10 cellular contexts compared by ENCODE assay signal in the genomic region with DNA sequence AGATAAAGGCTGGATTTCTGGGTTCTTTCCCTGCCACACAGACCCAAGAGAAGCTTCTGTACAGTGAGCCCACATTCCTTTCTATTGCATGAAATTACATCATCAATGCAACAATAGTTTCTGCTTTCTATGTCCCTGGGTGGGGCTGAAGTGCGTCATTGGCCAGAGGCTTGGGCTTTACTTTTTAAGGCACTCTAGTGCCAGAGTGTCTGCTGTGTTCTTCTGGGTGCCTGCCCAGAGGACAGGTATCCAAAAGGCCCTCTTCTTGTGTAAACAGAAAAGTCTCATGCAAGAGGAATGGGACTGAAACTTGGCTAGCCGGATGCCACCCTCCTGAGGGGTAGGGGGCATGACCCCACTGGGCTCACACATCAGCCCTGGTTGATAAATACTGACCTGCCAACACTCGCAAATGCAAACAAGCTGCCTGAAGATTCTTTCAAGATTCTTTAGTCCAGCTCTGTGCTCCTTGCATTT. TPM values are rescaled to one million over a fixed set of nuclear protein-coding genes. Genes with fewer than 3 reads are reported as not detected.
DNase-seq lines count a peak whose midpoint lies in the region; ATAC-seq and TF ChIP-seq lines count a peak whose summit lies in the region.
"Had no signal": no experiment of that assay in that cellular context is flagged by ENCODE, and none has a peak within 500 bp of the region (broad histone marks: within the 10 kb centered on the region; RNA-seq: fewer than 3 reads in every experiment).

No MANE protein-coding gene starts in this region.

- H3K27ac Mint-ChIP-seq in nephron progenitor cell, result no peak overlapping the region
- H3K27ac Mint-ChIP-seq: activated B cell treated with CpG ODN at 0.5 μM for 24 hours had no signal

- H3K4me1 Mint-ChIP-seq in nephron progenitor cell, result peaks cover 29% of the 10 kb centered on the region

- H3K9me3 Mint-ChIP-seq in nephron progenitor cell, result no peaks in the 10 kb centered on the region
- H3K9me3 Mint-ChIP-seq: activated B cell treated with CpG ODN at 0.5 μM for 24 hours had no signal

- H3K9me3 ChIP-seq in stomach (no peaks in the 10 kb centered on the region), colonic mucosa (no peaks in the 10 kb centered on the region)

- H3K4me1 ChIP-seq in stomach (peaks cover 15 to 34% (median 26%) of the 10 kb centered on the region in 4 donors), colonic mucosa (no peaks in the 10 kb centered on the region)

- intact Hi-C loops in stomach (cut with DNase I; ENCODE audit: low total_unique reads) (no loop called here), colonic mucosa (cut with DNase I) (no loop called here)

- H3K4me3 ChIP-seq in stomach (no peak overlapping the region), colonic mucosa (no peak overlapping the region)

- H3K27ac ChIP-seq in stomach (peak overlapping the region in 4 of 5 donors; percentile 60 to 91 (median 70)), colonic mucosa (no peak overlapping the region)

- H3K27me3 ChIP-seq in stomach (peaks cover 0 to 33% (median 0%) of the 10 kb centered on the region in 3 donors), colonic mucosa (no peaks in the 10 kb centered on the region)

- peaks cover 44% of the 10 kb centered on the region for H3K27me3 Mint-ChIP-seq in nephron progenitor cell (ENCODE audit: low read depth, poor library complexity)

- no peak for TF ChIP-seq CTCF in stomach (IDR thresholded peaks at IDR 0.05)
- no peak for TF ChIP-seq CTCF in nephron progenitor cell (IDR thresholded peaks at IDR 0.05)
- TF ChIP-seq CTCF in colonic mucosa (IDR thresholded peaks at IDR 0.05), result no peak

- peak; percentile 91 for TF ChIP-seq EP300 in stomach (IDR thresholded peaks at IDR 0.05)

- 27 to 53% (median 38%) methylated on average over 3 of the region's 3 CpGs for WGBS in stomach, 5 donors

- no peak overlapping the region for H3K9ac ChIP-seq in colonic mucosa (ENCODE audit: low read depth in 2 of 2, low read length in 2 of 2)

- H3K36me3 ChIP-seq in stomach, result no peaks in the 10 kb centered on the region
- no peaks in the 10 kb centered on the region for H3K36me3 ChIP-seq in colonic mucosa

- TF ChIP-seq POLR2A in stomach (IDR thresholded peaks at IDR 0.05), result no peak

- no peaks in the 10 kb centered on the region for H3K36me3 Mint-ChIP-seq in nephron progenitor cell (ENCODE audit: low read depth)

- in situ Hi-C loops in SK-MEL-5 (cut with HindIII; ENCODE audit: low pct_unique_long_range_greater_than_20kb, low sequenced_read_pairs), result no loop called here

- H3K4me3 Mint-ChIP-seq in nephron progenitor cell, result no peak overlapping the region
- H3K4me3 Mint-ChIP-seq: activated B cell treated with CpG ODN at 0.5 μM for 24 hours had no signal

- ATAC-seq in HG03469 (IDR thresholded peaks at IDR 0.05; ENCODE audit: unreplicated experiment), result no peak

- DNase-seq in HK-2 (ENCODE audit: unreplicated experiment) (peak; percentile 70), SK-MEL-5 (ENCODE audit: low read depth, low spot score) (peak; percentile 78), glomerular visceral epithelial cell (ENCODE audit: extremely low spot score) (peak; percentile 88), stomach (peak; percentile 66), nephron progenitor cell (no peak), germinal center (ENCODE audit: low spot score) (no peak), colonic mucosa (no peak)
- DNase-seq: activated B cell treated with CpG ODN at 0.5 μM for 24 hours had no signal

RNA-seq across cellular contexts. Expression of gene KRT86, which starts 5.9 kb away (rescaled TPM):
- not detected in 2 replicates for total RNA-seq in SK-MEL-5 (2014; rRNA removed; shearing (Covaris generic))
- 0.96 and 1.4 TPM in 2 replicates for polyA plus RNA-seq in SK-MEL-5 (2015; cell fraction: cytosol; rRNA removed)
- not detected in 2 replicates for polyA plus RNA-seq in SK-MEL-5 (2015; cell fraction: nucleus; rRNA removed)
- total RNA-seq in stomach (not detected), colonic mucosa (under 1 TPM in 1 of 2 donors, not detected in 1; 0.16 TPM)
- polyA plus RNA-seq in stomach, result not detected
- total RNA-seq: activated B cell treated with CpG ODN at 0.5 μM for 24 hours had no signal

RNA-seq across cellular contexts. Expression of gene KRT81, which starts 11.0 kb away (rescaled TPM):
- total RNA-seq in SK-MEL-5 (2014; rRNA removed; shearing (Covaris generic)), result 0.16 TPM in 1 of 2 replicates, not detected in the other
- 0.28 and 0.40 TPM in 2 replicates for polyA plus RNA-seq in SK-MEL-5 (2015; cell fraction: cytosol; rRNA removed)
- 0.76 TPM in 1 of 2 replicates, not detected in the other for polyA plus RNA-seq in SK-MEL-5 (2015; cell fraction: nucleus; rRNA removed)
- total RNA-seq in stomach, result not detected
- under 1 TPM in 1 of 3 donors, not detected in 2; 0.15 TPM for polyA plus RNA-seq in stomach
- total RNA-seq in colonic mucosa, result under 1 TPM in 1 of 2 donors, not detected in 1; 0.77 TPM
- total RNA-seq: activated B cell treated with CpG ODN at 0.5 μM for 24 hours, temporal lobe had no signal

RNA-seq across cellular contexts. Expression of gene KRT83, which starts 40.8 kb away (rescaled TPM):
- total RNA-seq in SK-MEL-5 (2014; rRNA removed; shearing (Covaris generic)), result not detected in 2 replicates
- polyA plus RNA-seq in SK-MEL-5 (2015; cell fraction: cytosol; rRNA removed), result not detected in 2 replicates
- polyA plus RNA-seq in SK-MEL-5 (2015; cell fraction: nucleus; rRNA removed), result not detected in 2 replicates
- total RNA-seq in stomach, result not detected
- not detected for polyA plus RNA-seq in stomach
- not detected for total RNA-seq in colonic mucosa
- total RNA-seq: activated B cell treated with CpG ODN at 0.5 μM for 24 hours, temporal lobe had no signal

RNA-seq across cellular contexts. Expression of gene KRT7, which starts 47.3 kb away (rescaled TPM):
- not detected in 2 replicates for total RNA-seq in SK-MEL-5 (2014; rRNA removed; shearing (Covaris generic))
- 0.10 TPM in 1 of 2 replicates, not detected in the other for polyA plus RNA-seq in SK-MEL-5 (2015; cell fraction: cytosol; rRNA removed)
- not detected in 2 replicates for polyA plus RNA-seq in SK-MEL-5 (2015; cell fraction: nucleus; rRNA removed)
- total RNA-seq in stomach, result 100 to 1,000 TPM in 1 of 5 donors, 10 to 100 TPM in 2, not detected in 2; 47.0 to 186 (median 95.8) TPM
- polyA plus RNA-seq in stomach, result 100 to 1,000 TPM in 2 of 3 donors, 1 to 10 TPM in 1; 6.4 to 214 (median 138) TPM
- total RNA-seq in colonic mucosa, result 1 to 10 TPM; 2.1 to 4.0 TPM
- total RNA-seq: temporal lobe had no signal

Comparison
In these comparisons a context has a peak if more than half of its experiments do, and no peak if none do; other contexts are left out.
1. DNase-seq: peak in HK-2 (single experiment), SK-MEL-5 (single experiment), glomerular visceral epithelial cell (single experiment) and stomach (single experiment); none in nephron progenitor cell (single experiment), germinal center (single experiment) and colonic mucosa (single experiment).